8 cellular contexts compared by ENCODE assay signal in the genomic region with DNA sequence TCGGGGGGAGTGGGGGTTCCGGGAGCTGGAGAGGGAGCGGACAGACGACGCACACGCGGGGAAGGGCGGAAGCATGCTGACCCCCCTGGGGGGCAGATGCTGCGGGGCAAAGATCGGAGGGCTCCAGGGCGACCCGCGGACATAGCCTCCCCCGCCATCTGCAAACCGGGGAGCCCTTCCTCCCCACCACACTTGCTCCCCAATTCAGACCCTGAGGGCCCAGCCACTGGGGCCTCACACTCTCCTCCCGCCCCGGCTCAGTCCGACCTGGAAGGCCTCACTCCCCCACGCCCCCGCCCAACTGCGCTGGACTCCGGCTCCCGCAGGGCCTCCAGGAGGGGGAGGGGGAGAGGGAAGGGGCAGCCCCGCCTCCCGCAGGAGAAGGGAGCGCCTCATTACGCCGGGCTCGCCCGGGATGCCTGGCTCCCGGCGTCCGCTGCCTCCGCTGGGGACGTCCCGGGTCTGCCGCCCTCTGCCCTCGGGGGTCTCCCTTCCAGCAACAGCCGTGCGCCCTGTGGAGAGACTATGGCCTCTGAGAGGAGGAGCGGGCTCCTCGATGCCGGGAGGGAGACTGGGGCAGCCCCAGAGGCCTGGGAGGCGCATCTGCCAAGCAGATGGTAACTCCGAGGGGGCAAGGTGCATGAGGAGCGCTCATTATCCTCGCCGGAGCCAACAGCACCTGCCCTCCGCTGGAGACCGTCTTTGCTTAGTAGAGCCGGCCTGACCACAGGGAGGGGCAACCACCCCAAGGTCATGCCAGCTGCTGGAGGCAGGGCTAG. TPM values are rescaled to one million over a fixed set of nuclear protein-coding genes. Genes with fewer than 3 reads are reported as not detected.
DNase-seq lines count a peak whose midpoint lies in the region; ATAC-seq, FAIRE-seq and TF ChIP-seq lines count a peak whose summit lies in the region.

No MANE protein-coding gene starts in this region.

- peak overlapping the region; percentile 70 for H3K4me3 Mint-ChIP-seq in astrocyte (ENCODE audit: unreplicated experiment)

- no peaks in the 10 kb centered on the region for H3K36me3 Mint-ChIP-seq in astrocyte (ENCODE audit: low read depth, unreplicated experiment)

- H3K4me1 ChIP-seq in astrocyte (ENCODE audit: insufficient read depth, low read length): peaks cover 23% of the 10 kb centered on the region
- peaks cover 19% of the 10 kb centered on the region for H3K4me1 ChIP-seq in hepatocyte (ENCODE audit: insufficient read depth)
- no peaks in the 10 kb centered on the region for H3K4me1 ChIP-seq in prostate gland (replicated peaks)

- H3K9me3 ChIP-seq in astrocyte (ENCODE audit: insufficient read depth, low read depth, low read length) (no peaks in the 10 kb centered on the region), hepatocyte (ENCODE audit: low read depth) (no peaks in the 10 kb centered on the region), prostate gland (no peaks in the 10 kb centered on the region)

- H3K27me3 Mint-ChIP-seq in astrocyte (ENCODE audit: low read depth, unreplicated experiment): peaks cover 39% of the 10 kb centered on the region

- ATAC-seq in GM21367 (IDR thresholded peaks at IDR 0.05; ENCODE audit: unreplicated experiment): no peak
- no peak for ATAC-seq in HG02973 (IDR thresholded peaks at IDR 0.05; ENCODE audit: unreplicated experiment)

- H3K79me2 ChIP-seq in astrocyte (ENCODE audit: insufficient read depth, low read length) (peaks cover 26% of the 10 kb centered on the region), hepatocyte (peaks cover 28% of the 10 kb centered on the region)

- H3K9me3 Mint-ChIP-seq in astrocyte (ENCODE audit: unreplicated experiment): no peaks in the 10 kb centered on the region

- no peaks in the 10 kb centered on the region for H3K9me2 ChIP-seq in hepatocyte (replicated peaks; ENCODE audit: insufficient read depth)

- H3K9ac ChIP-seq in astrocyte (ENCODE audit: low read length): peak overlapping the region; percentile 95

- H3K4me2 ChIP-seq in astrocyte (ENCODE audit: low read length) (peak overlapping the region; percentile 100), hepatocyte (peak overlapping the region; percentile 100)

- H3K4me3 ChIP-seq in astrocyte (ENCODE audit: insufficient read depth, low read depth, low read length): peak overlapping the region; percentile 57
- H3K4me3 ChIP-seq in hepatocyte: peak overlapping the region; percentile 90
- peak overlapping the region; percentile 51 to 55 for H3K4me3 ChIP-seq in prostate gland

- no peak for FAIRE-seq in astrocyte (lab: Jason Lieb, UNC)

- intact Hi-C loops in prostate gland (cut with DNase I): loop anchor here (5.0 kb wide), 1 partner anchor 109 kb away; no protein-coding TSS in a partner anchor

- peak overlapping the region; percentile 84 for H2AFZ ChIP-seq in astrocyte (ENCODE audit: low read depth, low read length)
- H2AFZ ChIP-seq in hepatocyte: peak overlapping the region; percentile 99

- no peak for TF ChIP-seq POLR2A in prostate gland (IDR thresholded peaks at IDR 0.05)

- TF ChIP-seq CTCF in astrocyte (IDR thresholded peaks at IDR 0.05; ENCODE audit: insufficient read depth, low read depth, low read length) (no peak), hepatocyte (IDR thresholded peaks at IDR 0.05; ENCODE audit: poor library complexity) (no peak), prostate gland (IDR thresholded peaks at IDR 0.05) (no peak)

- no peaks in the 10 kb centered on the region for H3K27me3 ChIP-seq in astrocyte (ENCODE audit: insufficient read depth, low read length)
- no peaks in the 10 kb centered on the region for H3K27me3 ChIP-seq in hepatocyte
- no peaks in the 10 kb centered on the region for H3K27me3 ChIP-seq in prostate gland (replicated peaks; ENCODE audit: insufficient read depth)

- H4K20me1 ChIP-seq in astrocyte (ENCODE audit: insufficient read depth, low read length): peaks cover 32% of the 10 kb centered on the region
- peaks cover 14% of the 10 kb centered on the region for H4K20me1 ChIP-seq in hepatocyte (ENCODE audit: insufficient read depth, poor library complexity, severe bottlenecking)

- WGBS in hepatocyte (ENCODE audit: low lambda C conversion rate, missing lambda C conversion rate): 3% methylated on average over 29 of the region's 51 CpGs
- WGBS in prostate gland: 5% methylated on average over 38 of the region's 51 CpGs

- no peaks in the 10 kb centered on the region for H3K36me3 ChIP-seq in astrocyte (ENCODE audit: insufficient read depth, low read length)
- no peaks in the 10 kb centered on the region for H3K36me3 ChIP-seq in hepatocyte (replicated peaks; ENCODE audit: insufficient read depth, low read depth)
- H3K36me3 ChIP-seq in prostate gland: no peaks in the 10 kb centered on the region

- DNase-seq in EH (ENCODE audit: low read depth): peak; percentile 68
- DNase-seq in NCI-H2196 (lab: John Stamatoyannopoulos, UW; ENCODE audit: unreplicated experiment): peak; percentile 86
- DNase-seq in astrocyte (ENCODE audit: low read depth): peak; percentile 48
- DNase-seq in hepatocyte (ENCODE audit: low spot score): peak; percentile 95
- peak; percentile 28 for DNase-seq in prostate gland (ENCODE audit: low spot score)
- no peak for DNase-seq in COLO829 (ENCODE audit: low spot score)

- H3K27ac Mint-ChIP-seq in astrocyte (ENCODE audit: unreplicated experiment): peak overlapping the region; percentile 41

- H3K27ac ChIP-seq in astrocyte (ENCODE audit: low read depth, low read length): peak overlapping the region; percentile 71
- H3K27ac ChIP-seq in hepatocyte: peak overlapping the region; percentile 100
- H3K27ac ChIP-seq in prostate gland: peak overlapping the region; percentile 85 to 90

- H3K4me1 Mint-ChIP-seq in astrocyte (ENCODE audit: low read depth, unreplicated experiment): peaks cover 8% of the 10 kb centered on the region

RNA-seq across cellular contexts. Expression of gene CAMK2N1, which starts 0.6 kb away (rescaled TPM):
- total RNA-seq in astrocyte: 17.5 and 18.9 TPM in 2 replicates
- 38.5 and 41.7 TPM in 2 replicates for total RNA-seq in hepatocyte
- polyA plus RNA-seq in hepatocyte: 39.4 and 45.5 TPM in 2 replicates
- 10 to 100 TPM; 12.7 to 17.4 TPM for total RNA-seq in prostate gland

RNA-seq across cellular contexts. Expression of gene MUL1, which starts 21.3 kb away (rescaled TPM):
- total RNA-seq in astrocyte (30.1 and 32.5 TPM in 2 replicates), hepatocyte (40.1 and 44.8 TPM in 2 replicates), prostate gland (10 to 100 TPM; 30.0 to 37.0 TPM)
- polyA plus RNA-seq in hepatocyte: 47.4 and 48.1 TPM in 2 replicates
